In genomic region chr14:100239200-100239839, GRCh38 we compare ENCODE assay signal across 8 cellular contexts. TPM values are rescaled to one million over a fixed set of nuclear protein-coding genes. Genes with fewer than 3 reads are reported as not detected.
A peak's percentile ranks its signal among the peaks of the same experiment; 100 is the strongest.
DNase-seq lines count a peak whose midpoint lies in the region; ATAC-seq and TF ChIP-seq lines count a peak whose summit lies in the region.

No MANE protein-coding gene starts in this region.

- CTCF ChIA-PET in AG04450 (lab: Charles Lee), result interaction anchor here (1.6 kb wide), 1 partner anchor 24 kb away, joined by 6 read pairs; no protein-coding TSS in a partner anchor
- CTCF ChIA-PET in activated CD8-positive, alpha-beta memory T cell treated with anti-CD3 and anti-CD28 coated beads, Interleukin-2, amount 10 ng/mL, durations not matched to agents 7 days and 5 days (lab: Charles Lee), result interaction anchor here (2.5 to 5.0 kb wide), 3 partner anchors 19 to 26 kb away, joined by 19 to 28 read pairs (median 22); no protein-coding TSS in a partner anchor

- H3K27me3 ChIP-seq in AG04450 (ENCODE audit: control insufficient read depth, insufficient read depth, low read length) (no peaks in the 10 kb centered on the region), parathyroid adenoma (ENCODE audit: control insufficient read depth, insufficient read depth, low read length) (no peaks in the 10 kb centered on the region)

- H3K27ac ChIP-seq in AG04450 (ENCODE audit: low read depth, low read length) (peak overlapping the region; percentile 39), parathyroid adenoma (peak overlapping the region; percentile 92)

- H3K79me2 ChIP-seq in parathyroid adenoma, result peaks cover 62% of the 10 kb centered on the region

- H3K4me3 ChIP-seq in AG04450 (ENCODE audit: low read depth, low read length) (peak overlapping the region; percentile 91), fibroblast of the aortic adventitia (ENCODE audit: low read depth, low read length) (peak overlapping the region; percentile 92), parathyroid adenoma (ENCODE audit: low read depth, low read length) (peak overlapping the region; percentile 94)

- peak overlapping the region; percentile 86 for H3K27ac Mint-ChIP-seq in activated CD8-positive, alpha-beta memory T cell treated with anti-CD3 and anti-CD28 coated beads, Interleukin-2, amount 10 ng/mL, durations not matched to agents 7 days and 5 days

- H3K9me3 ChIP-seq in AG04450 (ENCODE audit: control insufficient read depth, insufficient read depth, low read length) (no peaks in the 10 kb centered on the region; the same call in 1 of the 2 replicates), parathyroid adenoma (ENCODE audit: control insufficient read depth, low read length) (no peaks in the 10 kb centered on the region)

- peaks cover 25% of the 10 kb centered on the region for H3K4me1 ChIP-seq in parathyroid adenoma

- H3K9me3 Mint-ChIP-seq in activated CD8-positive, alpha-beta memory T cell treated with anti-CD3 and anti-CD28 coated beads, Interleukin-2, amount 10 ng/mL, durations not matched to agents 7 days and 5 days (ENCODE audit: low read depth), result no peaks in the 10 kb centered on the region

- ATAC-seq in HG03039 (IDR thresholded peaks at IDR 0.05; ENCODE audit: unreplicated experiment), result peak; percentile 0
- no peak for ATAC-seq in activated CD8-positive, alpha-beta memory T cell treated with anti-CD3 and anti-CD28 coated beads, Interleukin-2, amount 10 ng/mL, durations not matched to agents 7 days and 5 days

- no peaks in the 10 kb centered on the region for H3K27me3 Mint-ChIP-seq in activated CD8-positive, alpha-beta memory T cell treated with anti-CD3 and anti-CD28 coated beads, Interleukin-2, amount 10 ng/mL, durations not matched to agents 7 days and 5 days

- POLR2A ChIA-PET in AG04450 (lab: Yijun Ruan, JAX), result no interaction called here

- DNase-seq in AG04450 (ENCODE audit: low read depth, low spot score), result no peak
- DNase-seq in activated CD8-positive, alpha-beta memory T cell treated with anti-CD3 and anti-CD28 coated beads, Interleukin-2, amount 10 ng/mL, durations not matched to agents 7 days and 5 days, result peak; percentile 57
- DNase-seq in fibroblast of the aortic adventitia (ENCODE audit: low read depth), result no peak
- no peak for DNase-seq in NCI-H1930 (lab: John Stamatoyannopoulos, UW)
- no peak for DNase-seq in NCI-H1048 (lab: John Stamatoyannopoulos, UW)
- DNase-seq in DMS79 (lab: John Stamatoyannopoulos, UW), result no peak

- H3K36me3 Mint-ChIP-seq in activated CD8-positive, alpha-beta memory T cell treated with anti-CD3 and anti-CD28 coated beads, Interleukin-2, amount 10 ng/mL, durations not matched to agents 7 days and 5 days, result peaks cover 45% of the 10 kb centered on the region

- peaks cover 51% of the 10 kb centered on the region for H3K4me1 Mint-ChIP-seq in activated CD8-positive, alpha-beta memory T cell treated with anti-CD3 and anti-CD28 coated beads, Interleukin-2, amount 10 ng/mL, durations not matched to agents 7 days and 5 days

- H3K36me3 ChIP-seq in parathyroid adenoma (ENCODE audit: control insufficient read depth, insufficient read depth, low read length), result no peaks in the 10 kb centered on the region

- H2AFZ ChIP-seq in parathyroid adenoma, result peak overlapping the region; percentile 75

- peak overlapping the region; percentile 97 for H3K4me3 Mint-ChIP-seq in activated CD8-positive, alpha-beta memory T cell treated with anti-CD3 and anti-CD28 coated beads, Interleukin-2, amount 10 ng/mL, durations not matched to agents 7 days and 5 days

- peak overlapping the region; percentile 79 for H3K4me2 ChIP-seq in parathyroid adenoma (ENCODE audit: low read length)

- peak overlapping the region; percentile 83 for H3K9ac ChIP-seq in parathyroid adenoma

- TF ChIP-seq CTCF in AG04450 (IDR thresholded peaks at IDR 0.05; ENCODE audit: low read depth, low read length), result no peak
- TF ChIP-seq CTCF in fibroblast of the aortic adventitia (IDR thresholded peaks at IDR 0.05; ENCODE audit: insufficient read depth, low read length), result no peak
- TF ChIP-seq CTCF in parathyroid adenoma (IDR thresholded peaks at IDR 0.05), result no peak

RNA-seq across cellular contexts. Expression of gene YY1, which starts 0.4 kb away (rescaled TPM):
- polyA plus RNA-seq in AG04450 (2011; rRNA removed), result 38.0 and 45.6 TPM in 2 replicates
- polyA minus RNA-seq in AG04450 (2011; rRNA and poly(A)+ RNA removed), result 25.5 and 27.2 TPM in 2 replicates
- 100 to 1,000 TPM in 1 of 2 experiments, 10 to 100 TPM in 1; 85.3 to 116 TPM for total RNA-seq in activated CD8-positive, alpha-beta memory T cell treated with anti-CD3 and anti-CD28 coated beads, Interleukin-2, amount 10 ng/mL, durations not matched to agents 7 days and 5 days
- total RNA-seq in fibroblast of the aortic adventitia (ENCODE audit: low replicate concordance), result 43.3 and 47.3 TPM in 2 replicates
